8 cellular contexts compared by ENCODE assay signal in the genomic region with DNA sequence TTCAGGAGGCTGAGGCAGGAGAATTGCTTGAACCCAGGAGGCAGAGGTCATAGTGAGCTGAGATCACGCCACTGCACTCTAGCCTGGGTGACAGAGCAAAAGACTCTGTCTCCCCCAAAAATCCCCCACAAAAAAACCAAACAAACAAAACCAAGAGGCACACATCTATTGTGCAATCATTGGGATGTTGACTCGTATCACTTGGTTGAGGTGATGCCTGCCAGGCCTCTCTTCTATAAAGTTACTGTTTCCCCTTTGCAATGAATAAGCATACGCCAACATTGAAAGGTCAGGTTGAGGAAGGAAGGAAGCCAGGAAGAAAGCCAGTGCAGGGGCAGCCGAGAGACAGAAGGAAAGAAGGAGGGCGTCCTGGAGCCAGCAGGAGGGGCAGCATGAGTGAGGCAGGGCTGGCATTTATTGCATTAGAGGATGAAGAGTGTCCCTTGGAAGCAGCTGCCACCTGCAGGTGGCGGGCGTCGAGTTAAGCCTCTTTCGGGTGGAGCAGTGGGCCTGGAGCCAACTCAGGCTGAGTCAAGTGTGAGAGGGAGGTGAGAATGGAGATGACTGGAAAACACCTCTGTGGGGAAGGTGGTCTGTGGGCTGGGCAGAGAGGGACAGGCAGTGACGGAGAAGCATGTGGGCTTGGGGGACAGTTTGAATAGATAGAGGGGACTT. TPM values are rescaled to one million over a fixed set of nuclear protein-coding genes. Genes with fewer than 3 reads are reported as not detected.
DNase-seq lines count a peak whose midpoint lies in the region; FAIRE-seq and TF ChIP-seq lines count a peak whose summit lies in the region.

No MANE protein-coding gene starts in this region.

- H3K9me1 ChIP-seq in endothelial cell of umbilical vein (replicated peaks; ENCODE audit: control insufficient read depth, extremely low read depth, insufficient read depth, low read length) = no peaks in the 10 kb centered on the region

- H3K27ac ChIP-seq in RWPE1 (peak overlapping the region; percentile 85), endothelial cell of umbilical vein (ENCODE audit: insufficient read depth, low read depth, low read length) (no peak overlapping the region), ascending aorta (no peak overlapping the region)

- POLR2A ChIA-PET in RWPE1 (lab: Yijun Ruan, JAX; ENCODE audit: low non-redundant PET) (no interaction called here), endothelial cell of umbilical vein (lab: Charles Lee) (no interaction called here)

- peak; percentile 54 for DNase-seq in ELR (ENCODE audit: low read depth)
- peak; percentile 83 for DNase-seq in RWPE1 (ENCODE audit: low spot score)
- DNase-seq in endothelial cell of umbilical vein (ENCODE audit: low read depth, low spot score) = peak; percentile 39
- peak in 6 of 10 donors; percentile 47 to 91 (median 78) for DNase-seq in posterior cingulate gyrus
- no peak for DNase-seq in NOMO-1 treated with DMSO at 0.1 percent for 48 hours (lab: John Stamatoyannopoulos, UW; ENCODE audit: unreplicated experiment)
- DNase-seq in hippocampal formation (lab: John Stamatoyannopoulos, UW) = no peak
- DNase-seq in ascending aorta (ENCODE audit: low spot score in 2 of 2) = no peak

- FAIRE-seq in endothelial cell of umbilical vein (lab: Jason Lieb, UNC) = peak; percentile 63

- peaks cover 13 to 17% of the 10 kb centered on the region in 2 experiments for H3K27me3 ChIP-seq in endothelial cell of umbilical vein (ENCODE audit: control insufficient read depth in 2 of 2, insufficient read depth in 2 of 2, low read length in 2 of 2)
- no peaks in the 10 kb centered on the region for H3K27me3 ChIP-seq in ascending aorta

- H3K9ac ChIP-seq in endothelial cell of umbilical vein (replicated peaks; ENCODE audit: extremely low read depth, insufficient read depth, low read length) = no peak overlapping the region

- no peak for TF ChIP-seq POLR2A in endothelial cell of umbilical vein (IDR thresholded peaks at IDR 0.05; ENCODE audit: low read depth, low read length)

- H3K4me1 ChIP-seq in endothelial cell of umbilical vein (ENCODE audit: control insufficient read depth, extremely low read depth, insufficient read depth, low read length) = no peaks in the 10 kb centered on the region
- H3K4me1 ChIP-seq in ascending aorta = peaks cover 5 to 11% of the 10 kb centered on the region in 2 donors

- no peaks in the 10 kb centered on the region for H3K36me3 ChIP-seq in endothelial cell of umbilical vein (ENCODE audit: control insufficient read depth in 2 of 2, extremely low read depth in 1 of 2, insufficient read depth in 2 of 2, low read length in 2 of 2)
- no peaks in the 10 kb centered on the region for H3K36me3 ChIP-seq in ascending aorta

- dilution Hi-C loops in endothelial cell of umbilical vein (cut with MboI; ENCODE audit: extremely low pct_ligation_motif_present, low sequenced_read_pairs) = no loop called here

- H3K9me3 ChIP-seq in endothelial cell of umbilical vein (replicated peaks; ENCODE audit: control insufficient read depth, insufficient read depth, low read length) = no peaks in the 10 kb centered on the region
- no peaks in the 10 kb centered on the region for H3K9me3 ChIP-seq in ascending aorta

- H3K4me3 ChIP-seq in endothelial cell of umbilical vein (replicated peaks in 1 of 3; ENCODE audit: insufficient read depth in 1 of 3, low read depth in 1 of 3, low read length in 3 of 3) (no peak overlapping the region), ascending aorta (no peak overlapping the region)

- H3K79me2 ChIP-seq in endothelial cell of umbilical vein (ENCODE audit: control insufficient read depth, insufficient read depth, low read length) = no peaks in the 10 kb centered on the region

- no peak overlapping the region for H3K4me2 ChIP-seq in endothelial cell of umbilical vein (ENCODE audit: insufficient read depth, low read length)

- CTCF ChIA-PET in RWPE1 (lab: Yijun Ruan, JAX) (interaction anchor here (0.5 to 1.7 kb wide), 4 partner anchors 12 to 106 kb away, joined by 3 to 7 read pairs (median 4); no protein-coding TSS in a partner anchor), endothelial cell of umbilical vein (lab: Charles Lee) (no interaction called here)

- H2AFZ ChIP-seq in endothelial cell of umbilical vein (ENCODE audit: low read depth, low read length) = no peak overlapping the region

- H4K20me1 ChIP-seq in endothelial cell of umbilical vein (replicated peaks; ENCODE audit: control insufficient read depth, extremely low read depth, insufficient read depth, low read length) = no peaks in the 10 kb centered on the region

- BruUV-seq in endothelial cell of umbilical vein (replicated peaks; lab: Mats Ljungman, UMichigan) = no TSS peak

- TF ChIP-seq CTCF in LNCAP (IDR thresholded peaks at IDR 0.05) = 0 out of 2 replicates have a peak, but pooled peaks have one; percentile 12
- TF ChIP-seq CTCF in RWPE1 (conservative IDR thresholded peaks at IDR 0.05; ENCODE audit: low read depth) = peak; percentile 68
- TF ChIP-seq CTCF in endothelial cell of umbilical vein (IDR thresholded peaks at IDR 0.05; ENCODE audit: extremely low read depth in 1 of 2, insufficient read depth in 1 of 2, low read depth in 1 of 2, low read length in 2 of 2) = peak in 1 of 2 donors; percentile 37
- peak in 1 of 3 experiments; percentile 19 for TF ChIP-seq CTCF in ascending aorta (IDR thresholded peaks at IDR 0.05)

- intact Hi-C loops in endothelial cell of umbilical vein (cut with micrococcal nuclease) (no loop called here), posterior cingulate gyrus (cut with DNase I) (no loop called here), ascending aorta (cut with DNase I) (no loop called here)

TF ChIP-seq in endothelial cell of umbilical vein, 7 proteins besides CTCF, POLR2A, EP300 and RAD21:
- no peak for TF ChIP-seq POLR2AphosphoS5 (IDR thresholded peaks at IDR 0.05; ENCODE audit: insufficient read depth, low read depth, low read length)
- TF ChIP-seq, protein P1, sequence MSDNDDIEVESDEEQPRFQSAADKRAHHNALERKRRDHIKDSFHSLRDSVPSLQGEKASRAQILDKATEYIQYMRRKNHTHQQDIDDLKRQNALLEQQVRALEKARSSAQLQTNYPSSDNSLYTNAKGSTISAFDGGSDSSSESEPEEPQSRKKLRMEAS (IDR thresholded peaks at IDR 0.05; ENCODE audit: insufficient read depth, insufficient read length) = no peak
- TF ChIP-seq FOS (IDR thresholded peaks at IDR 0.05; ENCODE audit: borderline replicate concordance, insufficient read depth, low read length) = no peak
- TF ChIP-seq JUN (IDR thresholded peaks at IDR 0.05; ENCODE audit: borderline replicate concordance, insufficient read depth, insufficient read length, low read depth) = no peak
- no peak for TF ChIP-seq EZH2 (IDR thresholded peaks at IDR 0.05; ENCODE audit: borderline replicate concordance, low read depth, low read length, severe bottlenecking)
- TF ChIP-seq GATA2 (IDR thresholded peaks at IDR 0.05; ENCODE audit: insufficient read depth, insufficient read length, low read depth, low read length) = no peak
- TF ChIP-seq MYC (IDR thresholded peaks at IDR 0.05; ENCODE audit: low read depth, low read length) = no peak
TF ChIP-seq in endothelial cell of umbilical vein: peak in this region for 0.

RNA-seq across cellular contexts. Expression of a gene that starts 8.3 kb away (rescaled TPM):
- total RNA-seq in endothelial cell of umbilical vein (not detected in 2 replicates), ascending aorta (258 TPM)
- not detected in 2 replicates for polyA plus RNA-seq in endothelial cell of umbilical vein
- polyA plus RNA-seq in endothelial cell of umbilical vein (2011; cell fraction: cytosol; rRNA removed) = not detected in 2 replicates
- polyA plus RNA-seq in endothelial cell of umbilical vein (2011; cell fraction: nucleus; rRNA removed) = not detected in 2 replicates
- 0.04 TPM in 1 of 2 replicates, not detected in the other for polyA plus RNA-seq in endothelial cell of umbilical vein (2012)
- polyA minus RNA-seq in endothelial cell of umbilical vein = not detected in 2 replicates
- 16.2 TPM for polyA minus RNA-seq in endothelial cell of umbilical vein (2011; cell fraction: cytosol; rRNA and poly(A)+ RNA removed)
- 0.10 TPM in 1 of 2 replicates, not detected in the other for polyA minus RNA-seq in endothelial cell of umbilical vein (2011; cell fraction: nucleus; rRNA and poly(A)+ RNA removed)

Comparison
In these comparisons a context has a peak if more than half of its experiments do, and no peak if none do; other contexts are left out.
1. DNase-seq: peak in ELR (single experiment), RWPE1 (single experiment), endothelial cell of umbilical vein (single experiment) and posterior cingulate gyrus (6 of 10); none in NOMO-1 treated with DMSO at 0.1 percent for 48 hours (single experiment), hippocampal formation (0 of 2) and ascending aorta (0 of 2).
2. RNA of a gene that starts 8.3 kb away (total RNA-seq): 258 TPM in ascending aorta (single experiment); not detected in endothelial cell of umbilical vein; every median in the first group is over 100 times any median in the second.